ENCODE assay signal across 14 cellular contexts in the genomic region with DNA sequence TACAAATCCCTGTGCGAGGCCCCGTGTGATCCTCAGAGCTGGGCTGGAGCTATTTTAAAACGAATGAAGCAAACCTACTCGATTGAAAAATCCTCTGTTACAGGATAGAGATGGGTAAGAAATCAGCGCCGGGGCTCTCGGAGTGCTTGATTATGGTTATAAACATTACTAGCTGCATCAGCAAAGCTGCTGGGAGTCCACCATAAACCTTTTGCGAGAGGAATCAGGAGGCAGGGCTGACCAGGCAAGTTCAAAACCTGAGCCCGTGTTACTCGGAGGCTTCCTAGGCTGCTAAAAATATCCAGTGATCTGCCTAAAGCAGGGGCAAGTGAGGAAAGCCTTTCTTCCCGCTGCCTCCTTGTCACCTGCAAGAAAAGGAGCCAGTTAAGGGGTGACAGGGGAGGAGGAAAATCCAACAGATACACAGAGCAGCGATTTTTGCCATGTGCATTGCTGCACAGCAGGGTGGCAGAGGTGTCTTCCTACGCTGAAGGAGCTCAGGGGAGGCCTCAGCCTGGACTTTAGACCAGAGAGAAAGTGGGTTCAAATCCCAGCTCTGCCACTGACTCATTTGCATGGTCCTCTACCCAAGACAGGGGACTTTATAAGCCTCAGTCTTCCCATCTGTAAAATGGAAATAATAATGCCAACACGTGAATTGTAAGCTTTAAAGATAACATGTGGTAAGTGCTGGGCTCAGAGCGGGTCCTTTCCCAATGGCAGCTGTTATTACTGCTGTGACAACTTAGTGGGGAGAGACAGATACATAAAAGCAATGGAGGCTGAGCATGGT.
"Had no signal": no experiment of that assay in that cellular context is flagged by ENCODE, and none has a peak within 500 bp of the region (broad histone marks: within the 10 kb centered on the region; RNA-seq: fewer than 3 reads in every experiment).

No MANE protein-coding gene starts in this region.

- H3K4me1 Mint-ChIP-seq: activated CD4-positive, alpha-beta T cell treated with anti-CD3 and anti-CD28 coated beads, Interleukin-2, amount 10 ng/mL, durations not matched to agents 7 days and 5 days; activated T-helper 17 cell treated with anti-CD3 and anti-CD28 coated beads, Interleukin-2, amount 50 U/mL, for 72 hours; stimulated activated effector memory CD8-positive, alpha-beta T cell treated with anti-CD3 and anti-CD28 coated beads, Interleukin-12 subunit alpha, Interleukin-12 subunit beta, amount 100 ng/mL, for 72 hours had no signal

- H3K27ac ChIP-seq: adrenal gland, SK-N-MC, tibial nerve had no signal

- H3K9me3 Mint-ChIP-seq: natural killer cell treated with Interleukin-12 subunit alpha and Interleukin-12 subunit beta and Interleukin-15 and Interleukin-18, amount 100 ng/mL, for 72 hours had no signal

- H3K4me3 Mint-ChIP-seq: activated CD4-positive, alpha-beta T cell treated with anti-CD3 and anti-CD28 coated beads, Interleukin-2, amount 10 ng/mL, durations not matched to agents 7 days and 5 days; activated T-helper 17 cell treated with anti-CD3 and anti-CD28 coated beads, Interleukin-2, amount 50 U/mL, for 72 hours; natural killer cell treated with Interleukin-12 subunit alpha and Interleukin-12 subunit beta and Interleukin-15 and Interleukin-18, amount 100 ng/mL, for 72 hours; stimulated activated effector memory CD8-positive, alpha-beta T cell treated with anti-CD3 and anti-CD28 coated beads, Interleukin-12 subunit alpha, Interleukin-12 subunit beta, amount 100 ng/mL, for 72 hours had no signal

- H3K27ac Mint-ChIP-seq: activated CD4-positive, alpha-beta T cell treated with anti-CD3 and anti-CD28 coated beads, Interleukin-2, amount 10 ng/mL, durations not matched to agents 7 days and 5 days; activated T-helper 17 cell treated with anti-CD3 and anti-CD28 coated beads, Interleukin-2, amount 50 U/mL, for 72 hours; natural killer cell treated with Interleukin-12 subunit alpha and Interleukin-12 subunit beta and Interleukin-15 and Interleukin-18, amount 100 ng/mL, for 72 hours; stimulated activated effector memory CD8-positive, alpha-beta T cell treated with anti-CD3 and anti-CD28 coated beads, Interleukin-12 subunit alpha, Interleukin-12 subunit beta, amount 100 ng/mL, for 72 hours had no signal

- DNase-seq: activated CD4-positive, alpha-beta T cell treated with anti-CD3 and anti-CD28 coated beads, Interleukin-2, amount 10 ng/mL, durations not matched to agents 7 days and 5 days; activated CD4-positive, CD25-positive, alpha-beta regulatory T cell; activated naive CD4-positive, alpha-beta T cell treated with anti-CD3 and anti-CD28 coated beads, Interleukin-2, amount 50 U/mL, for 16 hours; activated T-cell treated with anti-CD3 and anti-CD28 coated beads for 4 hours; adrenal gland; dermis blood vessel endothelial cell; mammary epithelial cell; retina had no signal

- H3K36me3 ChIP-seq: adrenal gland, tibial nerve had no signal

- FAIRE-seq: small intestine had no signal

- H3K27me3 ChIP-seq: adrenal gland, tibial nerve had no signal

- ATAC-seq: activated T-helper 17 cell treated with anti-CD3 and anti-CD28 coated beads, Interleukin-2, amount 50 U/mL, for 72 hours; natural killer cell treated with Interleukin-12 subunit alpha and Interleukin-12 subunit beta and Interleukin-15 and Interleukin-18, amount 100 ng/mL, for 72 hours; stimulated activated effector memory CD8-positive, alpha-beta T cell treated with anti-CD3 and anti-CD28 coated beads, Interleukin-12 subunit alpha, Interleukin-12 subunit beta, amount 100 ng/mL, for 72 hours had no signal

- H3K4me3 ChIP-seq: adrenal gland, SK-N-MC, tibial nerve had no signal

- H3K9me3 ChIP-seq: adrenal gland had no signal

- H3K4me1 ChIP-seq: adrenal gland had no signal

- H3K36me3 Mint-ChIP-seq: natural killer cell treated with Interleukin-12 subunit alpha and Interleukin-12 subunit beta and Interleukin-15 and Interleukin-18, amount 100 ng/mL, for 72 hours; stimulated activated effector memory CD8-positive, alpha-beta T cell treated with anti-CD3 and anti-CD28 coated beads, Interleukin-12 subunit alpha, Interleukin-12 subunit beta, amount 100 ng/mL, for 72 hours had no signal
